ENCODE assay signal across 1 cellular context in genomic region chr16:9378876-9379275, GRCh38.
TF ChIP-seq lines count a peak whose summit lies in the region.

No MANE protein-coding gene starts in this region.

TF ChIP-seq in liver, 16 proteins besides CTCF, POLR2A, EP300 and RAD21 (continued from another document):
- no peak for TF ChIP-seq REST (IDR thresholded peaks at IDR 0.05)
- no peak for TF ChIP-seq NR2F2 (IDR thresholded peaks at IDR 0.05)
- TF ChIP-seq FOXA2 (IDR thresholded peaks at IDR 0.05) = no peak
- peak; percentile 28 to 35 for TF ChIP-seq HNF4A (conservative IDR thresholded peaks at IDR 0.05)
- no peak for TF ChIP-seq MAX (IDR thresholded peaks at IDR 0.05)
